Comparison of ENCODE assay signal across 8 cellular contexts in the genomic region with DNA sequence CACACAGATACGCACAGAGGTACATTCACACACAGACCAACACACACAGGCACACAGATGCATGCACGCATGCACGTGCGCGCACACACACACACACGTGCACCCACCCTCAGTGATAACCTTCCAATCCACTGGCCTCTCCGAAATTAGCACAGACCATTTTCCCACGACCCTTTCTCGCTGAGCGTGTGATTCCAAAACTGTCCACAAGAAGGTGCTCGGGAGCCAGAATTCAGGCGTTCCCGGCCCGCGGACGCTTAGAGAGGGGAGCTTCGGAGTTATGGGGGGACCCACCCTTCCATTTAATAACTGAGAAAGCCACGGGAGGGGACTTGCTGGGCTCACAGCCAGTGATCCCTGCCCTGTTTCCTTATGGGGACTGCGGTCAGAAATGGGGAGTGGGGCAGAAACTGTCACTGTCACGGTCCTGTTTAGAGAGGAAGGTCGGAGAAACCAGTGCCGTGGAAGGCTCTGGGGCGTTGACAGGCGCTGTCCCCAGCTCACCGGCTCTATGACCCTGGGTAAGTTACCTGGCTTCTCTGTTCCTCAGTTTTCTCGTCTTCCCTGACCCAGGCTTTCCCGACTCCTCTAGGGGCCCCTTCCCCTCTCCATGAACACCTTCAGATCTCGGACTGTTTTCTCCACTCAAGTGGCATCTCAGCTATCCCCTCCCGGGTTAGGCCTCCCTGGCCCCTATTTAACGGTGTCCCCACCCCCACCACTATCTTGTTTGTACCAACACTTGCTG. TPM values are rescaled to one million over a fixed set of nuclear protein-coding genes. Genes with fewer than 3 reads are reported as not detected.
A peak's percentile ranks its signal among the peaks of the same experiment; 100 is the strongest.
DNase-seq lines count a peak whose midpoint lies in the region; ATAC-seq and TF ChIP-seq lines count a peak whose summit lies in the region.

No MANE protein-coding gene starts in this region.

- H3K36me3 ChIP-seq in BJ (ENCODE audit: control insufficient read depth, insufficient read depth, low read length) (no peaks in the 10 kb centered on the region), esophagus (ENCODE audit: control insufficient read depth in 2 of 2, insufficient read depth in 2 of 2, low read length in 1 of 2) (no peaks in the 10 kb centered on the region), muscle layer of colon (ENCODE audit: insufficient read depth, low read length) (no peaks in the 10 kb centered on the region)

- CTCF ChIA-PET in BJ (lab: Yijun Ruan, JAX): interaction anchor here (0.6 to 2.6 kb wide), 63 partner anchors 9 to 661 kb away, joined by 3 to 67 read pairs (median 4); a partner anchor contains a TSS

- H3K9ac ChIP-seq in muscle layer of colon (ENCODE audit: low read length): peak overlapping the region; percentile 40

- H3K4me1 ChIP-seq in esophagus (ENCODE audit: control insufficient read depth in 2 of 2, insufficient read depth in 2 of 2, low read length in 1 of 2): peaks cover 0 to 7% of the 10 kb centered on the region in 2 donors
- no peaks in the 10 kb centered on the region for H3K4me1 ChIP-seq in muscle layer of colon (ENCODE audit: insufficient read depth, low read length)

- peak overlapping the region; percentile 35 to 50 for H3K27ac ChIP-seq in esophagus (ENCODE audit: low read depth in 2 of 2, low read length in 1 of 2)
- peak overlapping the region; percentile 56 for H3K27ac ChIP-seq in muscle layer of colon (ENCODE audit: low read depth, low read length)

- H3K27me3 ChIP-seq in BJ (ENCODE audit: control insufficient read depth, insufficient read depth, low read length) (peaks cover 3% of the 10 kb centered on the region), esophagus (ENCODE audit: control insufficient read depth in 1 of 2, insufficient read depth in 2 of 2, low read length in 2 of 2) (no peaks in the 10 kb centered on the region), muscle layer of colon (ENCODE audit: control insufficient read depth in 1 of 2, insufficient read depth in 2 of 2, low read length in 2 of 2) (no peaks in the 10 kb centered on the region)

- TF ChIP-seq CTCF in BJ (IDR thresholded peaks at IDR 0.05; ENCODE audit: insufficient read depth, low read depth, low read length): peak; percentile 94

- 4 to 5% methylated on average over 30 of the region's 30 CpGs for WGBS in esophagus, 2 donors

- DNase-seq in BJ (ENCODE audit: low read depth): no peak
- peak; percentile 8 for DNase-seq in NOMO-1 treated with dmso at 0.1 percent for 144 hours (lab: John Stamatoyannopoulos, UW; ENCODE audit: unreplicated experiment)
- peak; percentile 91 for DNase-seq in activated CD8-positive, alpha-beta memory T cell treated with anti-CD3 and anti-CD28 coated beads, Interleukin-2, amount 50 U/mL, for 48 hours
- peak; percentile 89 for DNase-seq in stimulated activated CD8-positive, alpha-beta memory T cell treated with anti-CD3 and anti-CD28 coated beads, Interleukin-4, amount 100 ng/mL, for 48 hours

- ATAC-seq in GM19025 (IDR thresholded peaks at IDR 0.05; ENCODE audit: low read depth, unreplicated experiment) (peak; percentile 31), HG03442 (IDR thresholded peaks at IDR 0.05; ENCODE audit: unreplicated experiment) (peak; percentile 27)

- H3K4me3 ChIP-seq in BJ (ENCODE audit: low read depth, low read length) (peak overlapping the region; percentile 45), esophagus (ENCODE audit: low read depth in 1 of 2, low read length in 2 of 2) (peak overlapping the region; percentile 54 to 59), muscle layer of colon (ENCODE audit: low read depth in 1 of 2, low read length in 2 of 2) (peak overlapping the region; percentile 50 to 72)

- POLR2A ChIA-PET in BJ (lab: Charles Lee): no interaction called here

- H3K9me3 ChIP-seq in esophagus (ENCODE audit: control insufficient read depth in 2 of 2, insufficient read depth in 1 of 2, low read depth in 1 of 2, low read length in 1 of 2) (no peaks in the 10 kb centered on the region), muscle layer of colon (ENCODE audit: low read length) (no peaks in the 10 kb centered on the region)

RNA-seq across cellular contexts. Expression of a gene that starts 33.6 kb away (rescaled TPM):
- polyA plus RNA-seq in BJ (2011; rRNA removed) (7.0 and 14.6 TPM in 2 replicates), esophagus (10 to 100 TPM; 36.9 to 45.6 TPM)
- polyA minus RNA-seq in BJ (2011; rRNA and poly(A)+ RNA removed): 14.4 and 15.3 TPM in 2 replicates
